Comparison of ENCODE assay signal across 12 cellular contexts in genomic region chr21:41928621-41929220, GRCh38. TPM values are rescaled to one million over a fixed set of nuclear protein-coding genes. Genes with fewer than 3 reads are reported as not detected.
DNase-seq lines count a peak whose midpoint lies in the region; ATAC-seq, FAIRE-seq and TF ChIP-seq lines count a peak whose summit lies in the region.
"Had no signal": no experiment of that assay in that cellular context is flagged by ENCODE, and none has a peak within 500 bp of the region (broad histone marks: within the 10 kb centered on the region; RNA-seq: fewer than 3 reads in every experiment).

No MANE protein-coding gene starts in this region.

- CTCF ChIA-PET in MCF 10A (lab: Yijun Ruan, JAX) (interaction anchor here (0.6 to 1.4 kb wide), 2 partner anchors 112 to 298 kb away, joined by 3 to 4 read pairs; no protein-coding TSS in a partner anchor), K562 (lab: Yijun Ruan, JAX; ENCODE audit: low intra/inter-chr PET ratio) (no interaction called here), PC-9 (lab: Charles Lee) (no interaction called here)
- CTCF ChIA-PET in CD8-positive, alpha-beta memory T cell (lab: Charles Lee) = interaction anchor here (0.7 to 2.3 kb wide), 3 partner anchors 51 to 189 kb away, joined by 3 to 9 read pairs (median 5); no protein-coding TSS in a partner anchor

- H3F3A ChIP-seq in PC-9 (ENCODE audit: insufficient read depth, low read depth) = no peaks in the 10 kb centered on the region

- no peaks in the 10 kb centered on the region for H3K27me3 Mint-ChIP-seq in MCF 10A (ENCODE audit: insufficient read depth, unreplicated experiment)
- H3K27me3 Mint-ChIP-seq in CD8-positive, alpha-beta memory T cell = peaks cover 4 to 22% of the 10 kb centered on the region in 2 donors

- peaks cover 10% of the 10 kb centered on the region for H3K36me3 Mint-ChIP-seq in MCF 10A (ENCODE audit: insufficient read depth, unreplicated experiment)
- H3K36me3 Mint-ChIP-seq in CD8-positive, alpha-beta memory T cell = peaks cover 0 to 7% (median 0%) of the 10 kb centered on the region in 3 donors

- H2AFZ ChIP-seq in K562 (ENCODE audit: low read depth, low read length) = no peak overlapping the region
- H2AFZ ChIP-seq in PC-9 = no peak overlapping the region

- TF ChIP-seq CTCF in breast epithelium (IDR thresholded peaks at IDR 0.05) = no peak
- TF ChIP-seq CTCF in MCF 10A (IDR thresholded peaks at IDR 0.05; ENCODE audit: unreplicated experiment) = no peak
- no peak for TF ChIP-seq CTCF in K562 (IDR thresholded peaks at IDR 0.05 in 2 of 3, conservative IDR thresholded peaks at IDR 0.05 in 1 of 3; ENCODE audit: insufficient read depth in 2 of 3, low read depth in 1 of 3, low read length in 3 of 3)
- TF ChIP-seq CTCF in transverse colon (IDR thresholded peaks at IDR 0.05) = no peak
- no peak for TF ChIP-seq CTCF in PC-9 (conservative IDR thresholded peaks at IDR 0.05)

- H3K4me3 ChIP-seq in breast epithelium = no peak overlapping the region
- no peak overlapping the region for H3K4me3 ChIP-seq in K562
- no peak overlapping the region for H3K4me3 ChIP-seq in transverse colon
- H3K4me3 ChIP-seq in PC-9 = no peak overlapping the region
- no peak overlapping the region for H3K4me3 ChIP-seq in CD8-positive, alpha-beta memory T cell (ENCODE audit: low read length)

- no peaks in the 10 kb centered on the region; the same call in 2 of the 3 replicates for H3K79me2 ChIP-seq in K562 (ENCODE audit: control insufficient read depth, insufficient read depth, low read length)
- no peaks in the 10 kb centered on the region for H3K79me2 ChIP-seq in PC-9 (ENCODE audit: low read depth)

- peak overlapping the region; percentile 68 to 71 for H3K27ac ChIP-seq in breast epithelium
- no peak overlapping the region for H3K27ac ChIP-seq in K562 (ENCODE audit: extremely low read depth, low read depth, low read length)
- peak overlapping the region in 3 of 4 donors; percentile 83 to 86 (median 85) for H3K27ac ChIP-seq in transverse colon
- no peak overlapping the region for H3K27ac ChIP-seq in PC-9
- no peak overlapping the region for H3K27ac ChIP-seq in CD8-positive, alpha-beta memory T cell (ENCODE audit: low read depth, low read length)

- no peak overlapping the region for H3K4me2 ChIP-seq in K562 (ENCODE audit: insufficient read depth, low read length)
- no peak overlapping the region for H3K4me2 ChIP-seq in PC-9

- intact Hi-C loops in breast epithelium (cut with DNase I; ENCODE audit: low total_unique reads) = no loop called here
- intact Hi-C loops in MCF 10A (cut with micrococcal nuclease) = no loop called here
- intact Hi-C loops in K562 (cut with micrococcal nuclease) = no loop called here
- intact Hi-C loops in transverse colon (cut with DNase I; ENCODE audit: low total_unique reads) = no loop called here
- intact Hi-C loops in PC-9 (cut with micrococcal nuclease; ENCODE audit: unreplicated experiment) = no loop called here

- peaks cover under 1 to 4% of the 10 kb centered on the region in 2 donors for H3K4me1 ChIP-seq in breast epithelium
- H3K4me1 ChIP-seq in K562 (replicated peaks in 1 of 2; ENCODE audit: control insufficient read depth in 2 of 2, insufficient read depth in 2 of 2, low read length in 2 of 2) = peaks cover 11 to 23% of the 10 kb centered on the region in 2 experiments
- peaks cover 7 to 50% (median 34%) of the 10 kb centered on the region in 4 donors for H3K4me1 ChIP-seq in transverse colon
- H3K4me1 ChIP-seq in PC-9 (replicated peaks; ENCODE audit: insufficient read depth) = no peaks in the 10 kb centered on the region
- peaks cover 46% of the 10 kb centered on the region for H3K4me1 ChIP-seq in CD8-positive, alpha-beta memory T cell (ENCODE audit: insufficient read depth, low read length)

- TF ChIP-seq POLR2A in breast epithelium (IDR thresholded peaks at IDR 0.05) (no peak), K562 (conservative IDR thresholded peaks at IDR 0.05) (no peak), transverse colon (IDR thresholded peaks at IDR 0.05) (no peak)

- H3K27me3 ChIP-seq in breast epithelium = no peaks in the 10 kb centered on the region
- no peaks in the 10 kb centered on the region for H3K27me3 ChIP-seq in K562 (ENCODE audit: control insufficient read depth in 2 of 2, insufficient read depth in 2 of 2, low read length in 2 of 2)
- no peaks in the 10 kb centered on the region for H3K27me3 ChIP-seq in transverse colon
- no peaks in the 10 kb centered on the region for H3K27me3 ChIP-seq in PC-9 (ENCODE audit: insufficient read depth, low read depth)
- no peaks in the 10 kb centered on the region for H3K27me3 ChIP-seq in CD8-positive, alpha-beta memory T cell (ENCODE audit: insufficient read depth, low read length, poor library complexity, severe bottlenecking)

- BruUV-seq in MCF 10A (replicated peaks; lab: Mats Ljungman, UMichigan) = no TSS peak
- no TSS peak for BruUV-seq in K562 (replicated peaks; lab: Mats Ljungman, UMichigan)
- BruUV-seq in PC-9 (replicated peaks; lab: Mats Ljungman, UMichigan) = no TSS peak

- H3K4me1 Mint-ChIP-seq in MCF 10A (ENCODE audit: insufficient read depth, unreplicated experiment) = peaks cover 50% of the 10 kb centered on the region
- H3K4me1 Mint-ChIP-seq in CD8-positive, alpha-beta memory T cell = peaks cover 26 to 45% (median 33%) of the 10 kb centered on the region in 3 donors

- peaks cover 3% of the 10 kb centered on the region for H3K9me1 ChIP-seq in K562 (ENCODE audit: control insufficient read depth, insufficient read depth, low read length)

- no peak overlapping the region for H3K9ac ChIP-seq in K562 (ENCODE audit: insufficient read depth in 1 of 2, low read depth in 2 of 2, low read length in 2 of 2)

- no peak for TF ChIP-seq EP300 in K562 (IDR thresholded peaks at IDR 0.05; ENCODE audit: low read length)
- no peak for TF ChIP-seq EP300 in transverse colon (IDR thresholded peaks at IDR 0.05; ENCODE audit: low read depth)

- ATAC-seq in HG03378 (IDR thresholded peaks at IDR 0.05; ENCODE audit: unreplicated experiment) (peak; percentile 54), K562 (no peak)

- in situ Hi-C loops in K562 (cut with MboI) = no loop called here
- in situ Hi-C loops in transverse colon (cut with MboI; ENCODE audit: low pct_ligation_motif_present in 1 of 4, low pct_unique_long_range_greater_than_20kb in 1 of 4, low sequenced_read_pairs in 3 of 4) = loop anchor here in 1 of 4 donors (25.0 kb wide), 1 partner anchor 184 kb away; no protein-coding TSS in a partner anchor

- 38% methylated on average over 10 of the region's 10 CpGs for WGBS in K562 (ENCODE audit: insufficient coverage, low coverage, missing lambda C conversion rate)
- WGBS in transverse colon (ENCODE audit: low coverage in 1 of 2), 2 donors = 71 to 74% methylated on average over 7 to 10 of the region's 10 CpGs

- no peaks in the 10 kb centered on the region for H3K9me2 ChIP-seq in PC-9 (ENCODE audit: insufficient read depth)

- FAIRE-seq in K562 (lab: Jason Lieb, UNC) (no peak), HTR-8/SVneo (lab: Jason Lieb, UNC) (no peak)
- FAIRE-seq: islet of Langerhans had no signal

- H3K9me3 ChIP-seq in breast epithelium (no peaks in the 10 kb centered on the region), K562 (replicated peaks; ENCODE audit: control insufficient read depth, insufficient read depth, low read depth, low read length) (no peaks in the 10 kb centered on the region), transverse colon (no peaks in the 10 kb centered on the region), PC-9 (ENCODE audit: insufficient read depth, low read depth) (no peaks in the 10 kb centered on the region)
- no peaks in the 10 kb centered on the region for H3K9me3 ChIP-seq in CD8-positive, alpha-beta memory T cell (ENCODE audit: low read length)

- H3K36me3 ChIP-seq in breast epithelium (no peaks in the 10 kb centered on the region), K562 (ENCODE audit: control insufficient read depth, insufficient read depth, low read length) (no peaks in the 10 kb centered on the region), transverse colon (no peaks in the 10 kb centered on the region), PC-9 (ENCODE audit: low read depth) (no peaks in the 10 kb centered on the region)
- no peaks in the 10 kb centered on the region for H3K36me3 ChIP-seq in CD8-positive, alpha-beta memory T cell (ENCODE audit: insufficient read depth, low read length)

- H3K27ac Mint-ChIP-seq in MCF 10A (ENCODE audit: low read depth, unreplicated experiment) = no peak overlapping the region
- peak overlapping the region in 1 of 8 donors; percentile 53 for H3K27ac Mint-ChIP-seq in CD8-positive, alpha-beta memory T cell

- POLR2A ChIA-PET in MCF 10A (lab: Yijun Ruan, JAX) = interaction anchor here (0.6 to 1.1 kb wide), 2 partner anchors 40 to 167 kb away, joined by 3 read pairs; no protein-coding TSS in a partner anchor
- POLR2A ChIA-PET in K562 (lab: Yijun Ruan, JAX) = interaction anchor here (0.6 to 0.9 kb wide), 3 partner anchors 77 to 1794 kb away, joined by 3 read pairs; no protein-coding TSS in a partner anchor
- POLR2A ChIA-PET in PC-9 (lab: Charles Lee; ENCODE audit: unreplicated experiment) = no interaction called here
- POLR2A ChIA-PET in CD8-positive, alpha-beta memory T cell (lab: Charles Lee) = no interaction called here

- DNase-seq in breast epithelium (ENCODE audit: low spot score in 2 of 2) (no peak), MCF 10A (ENCODE audit: unreplicated experiment) (no peak), K562 (ENCODE audit: extremely low read depth in 1 of 4, low spot score in 3 of 4) (no peak), transverse colon (no peak), PC-9 (no peak), HTR-8/SVneo (ENCODE audit: insufficient read length, low spot score) (no peak)
- DNase-seq in CD8-positive, alpha-beta memory T cell = no peak
- DNase-seq: activated CD4-positive, CD25-positive, alpha-beta regulatory T cell; NCI-H146; stimulated activated CD4-positive, alpha-beta T cell treated with anti-CD3 and anti-CD28 coated beads, Interleukin-12 subunit alpha, Interleukin-12 subunit beta, amount 100 ng/mL, for 4 hours had no signal

- no peaks in the 10 kb centered on the region for H3K9me3 Mint-ChIP-seq in MCF 10A (ENCODE audit: unreplicated experiment)
- H3K9me3 Mint-ChIP-seq in CD8-positive, alpha-beta memory T cell = peaks cover 0 to 2% (median 0%) of the 10 kb centered on the region in 5 donors

- TF ChIP-seq RAD21 in K562 (CRISPR knock-in tag; conservative IDR thresholded peaks at IDR 0.05 in 1 of 2, IDR thresholded peaks at IDR 0.05 in 1 of 2) = no peak

- H3K4me3 Mint-ChIP-seq in MCF 10A (ENCODE audit: unreplicated experiment) = no peak overlapping the region
- H3K4me3 Mint-ChIP-seq in CD8-positive, alpha-beta memory T cell = peak overlapping the region in 1 of 7 donors; percentile 30

- H4K20me1 ChIP-seq in K562 (replicated peaks; ENCODE audit: control insufficient read depth, insufficient read depth, low read length) (peaks cover 12% of the 10 kb centered on the region), PC-9 (ENCODE audit: insufficient read depth) (no peaks in the 10 kb centered on the region)

RNA-seq across cellular contexts. Expression of gene C2CD2, which starts 25.1 kb away (rescaled TPM):
- total RNA-seq in breast epithelium (10 to 100 TPM; 37.0 to 73.8 (median 41.6) TPM), MCF 10A (2022) (25.0 and 25.1 TPM in 2 replicates), K562 (2014; rRNA removed) (15.1 and 20.2 TPM in 2 replicates), K562 (2014; rRNA removed; fragmentation: Illumina TruSeq; extraction: Trizol) (11.6 and 12.1 TPM in 2 replicates), K562 (2015; rRNA removed; fragmentation: Illumina TruSeq; extraction: Trizol) (14.0 and 14.5 TPM in 2 replicates), K562 (2021) (19.0 and 19.6 TPM in 2 replicates), transverse colon (10 to 100 TPM in 1 of 4 donors, 1 to 10 TPM in 3; 3.0 to 15.7 (median 7.4) TPM), PC-9 (2021) (26.8 and 27.9 TPM in 2 replicates)
- 87.1 and 96.1 TPM in 2 replicates for total RNA-seq in K562 (2011; cell fraction: chromatin; rRNA removed; ENCODE audit: low replicate concordance)
- 67.0 and 72.4 TPM in 2 replicates for total RNA-seq in K562 (2011; cell fraction: nucleolus; rRNA removed)
- 71.8 and 78.2 TPM in 2 replicates for total RNA-seq in K562 (2011; cell fraction: nucleoplasm; rRNA removed)
- polyA plus RNA-seq in K562 (2011; rRNA removed) (21.6 and 27.5 TPM in 2 replicates), K562 (2014; fragmentation: Illumina TruSeq; extraction: Trizol) (9.1 and 10.9 TPM in 2 replicates), K562 (2014; fragmentation: Nextera tagmentation; extraction: Ambion mirVana) (1 to 10 TPM; 1.3 to 1.6 TPM), K562 (2014; rRNA removed) (9.5 and 13.5 TPM in 2 replicates)
- polyA plus RNA-seq in K562 (2011; cell fraction: cytosol; rRNA removed) = 17.1 and 20.0 TPM in 2 replicates
- polyA plus RNA-seq in K562 (2011; cell fraction: nucleus; rRNA removed) = 40.5 and 46.1 TPM in 2 replicates
- 8.5 and 9.7 TPM in 2 replicates for polyA plus RNA-seq in K562 (2012)
- polyA minus RNA-seq in K562 (2011; rRNA and poly(A)+ RNA removed) = 40.3 and 41.0 TPM in 2 replicates
- polyA minus RNA-seq in K562 (2011; cell fraction: cytosol; rRNA and poly(A)+ RNA removed) = 23.2 and 27.7 TPM in 2 replicates
- 31.8 and 44.2 TPM in 2 replicates for polyA minus RNA-seq in K562 (2011; cell fraction: nucleus; rRNA and poly(A)+ RNA removed)
- 1 to 10 TPM; 4.3 to 5.0 TPM for total RNA-seq in CD8-positive, alpha-beta memory T cell
- 2.3 TPM for polyA plus RNA-seq in CD8-positive, alpha-beta memory T cell

RNA-seq across cellular contexts. Expression of gene PRDM15, which starts 49.6 kb away (rescaled TPM):
- 10 to 100 TPM in 1 of 3 donors, 1 to 10 TPM in 2; 6.6 to 14.1 (median 9.2) TPM for total RNA-seq in breast epithelium
- 5.2 and 5.7 TPM in 2 replicates for total RNA-seq in MCF 10A (2022)
- 56.7 and 69.0 TPM in 2 replicates for total RNA-seq in K562 (2011; cell fraction: chromatin; rRNA removed; ENCODE audit: low replicate concordance)
- 33.8 and 45.0 TPM in 2 replicates for total RNA-seq in K562 (2011; cell fraction: nucleolus; rRNA removed)
- 31.8 and 32.0 TPM in 2 replicates for total RNA-seq in K562 (2011; cell fraction: nucleoplasm; rRNA removed)
- total RNA-seq in K562 (2014; rRNA removed) = 6.2 and 10.0 TPM in 2 replicates
- total RNA-seq in K562 (2014; rRNA removed; fragmentation: Illumina TruSeq; extraction: Trizol) = 2.9 and 4.4 TPM in 2 replicates
- 6.0 and 6.6 TPM in 2 replicates for total RNA-seq in K562 (2015; rRNA removed; fragmentation: Illumina TruSeq; extraction: Trizol)
- 7.6 and 9.2 TPM in 2 replicates for total RNA-seq in K562 (2021)
- polyA plus RNA-seq in K562 (2011; rRNA removed) = 6.6 and 12.2 TPM in 2 replicates
- 6.8 and 7.5 TPM in 2 replicates for polyA plus RNA-seq in K562 (2011; cell fraction: cytosol; rRNA removed)
- polyA plus RNA-seq in K562 (2011; cell fraction: nucleus; rRNA removed) = 44.0 and 68.1 TPM in 2 replicates
- polyA plus RNA-seq in K562 (2012) = 6.2 and 6.8 TPM in 2 replicates
- 6.0 and 6.2 TPM in 2 replicates for polyA plus RNA-seq in K562 (2014; fragmentation: Illumina TruSeq; extraction: Trizol)
- polyA plus RNA-seq in K562 (2014; fragmentation: Nextera tagmentation; extraction: Ambion mirVana) = 1 to 10 TPM in 1 of 2 experiments, under 1 TPM in 1; 0.93 to 1.0 TPM
- polyA plus RNA-seq in K562 (2014; rRNA removed) = 7.1 and 8.5 TPM in 2 replicates
- polyA minus RNA-seq in K562 (2011; rRNA and poly(A)+ RNA removed) = 17.3 and 20.4 TPM in 2 replicates
- 7.4 and 14.3 TPM in 2 replicates for polyA minus RNA-seq in K562 (2011; cell fraction: cytosol; rRNA and poly(A)+ RNA removed)
- polyA minus RNA-seq in K562 (2011; cell fraction: nucleus; rRNA and poly(A)+ RNA removed) = 15.9 and 23.1 TPM in 2 replicates
- total RNA-seq in transverse colon = 10 to 100 TPM in 2 of 4 donors, 1 to 10 TPM in 2; 6.4 to 88.4 (median 21.1) TPM
- 8.8 and 8.9 TPM in 2 replicates for total RNA-seq in PC-9 (2021)
- total RNA-seq in CD8-positive, alpha-beta memory T cell = 10 to 100 TPM; 12.0 to 13.1 TPM
- 2.2 TPM for polyA plus RNA-seq in CD8-positive, alpha-beta memory T cell

Comparison
In these comparisons a context has a peak if more than half of its experiments do, and no peak if none do; other contexts are left out.
1. H3K27ac ChIP-seq: peak in breast epithelium (2 of 2) and transverse colon (3 of 4); none in K562 (single experiment), PC-9 (single experiment) and CD8-positive, alpha-beta memory T cell (single experiment).
2. CTCF ChIA-PET loops: an anchor here in MCF 10A (0.6 to 1.4 kb wide) and CD8-positive, alpha-beta memory T cell (0.7 to 2.3 kb wide); none called in K562 and PC-9.
3. POLR2A ChIA-PET loops: an anchor here in MCF 10A (0.6 to 1.1 kb wide) and K562 (0.6 to 0.9 kb wide); none called in PC-9 and CD8-positive, alpha-beta memory T cell.